ENCODE assay signal across 8 cellular contexts in genomic region chr9:78296208-78296892, GRCh38. TPM values are rescaled to one million over a fixed set of nuclear protein-coding genes. Genes with fewer than 3 reads are reported as not detected.
DNase-seq lines count a peak whose midpoint lies in the region; ATAC-seq and TF ChIP-seq lines count a peak whose summit lies in the region.

No MANE protein-coding gene starts in this region.

- TSS peak; percentile 89 for BruUV-seq in HCT116 (replicated peaks; lab: Mats Ljungman, UMichigan)
- no TSS peak for BruUV-seq in Panc1 (replicated peaks; lab: Mats Ljungman, UMichigan)

- peaks cover 17 to 21% of the 10 kb centered on the region in 2 experiments; a peak in 3 of 4 replicates for H3K4me1 ChIP-seq in HCT116 (ENCODE audit: control insufficient read depth in 1 of 2, insufficient read depth in 2 of 2, low read length in 2 of 2)
- H3K4me1 ChIP-seq in Panc1 (ENCODE audit: control insufficient read depth, insufficient read depth, low read length) = peaks cover 6% of the 10 kb centered on the region; the same call in 1 of the 2 replicates
- H3K4me1 ChIP-seq in breast epithelium = peaks cover 4 to 6% of the 10 kb centered on the region in 2 donors

- peaks cover 4 to 15% (median 5%) of the 10 kb centered on the region in 3 donors for H3K27me3 Mint-ChIP-seq in immature natural killer cell (ENCODE audit: low read depth in 3 of 3)

- in situ Hi-C loops in Panc1 (cut with HindIII; ENCODE audit: low pct_unique_long_range_greater_than_20kb, low sequenced_read_pairs) = no loop called here

- H3K9me3 Mint-ChIP-seq in immature natural killer cell = no peaks in the 10 kb centered on the region

- peak overlapping the region; percentile 85 to 93 (median 90) for H3K4me3 Mint-ChIP-seq in immature natural killer cell

- H3K27me3 ChIP-seq in HCT116 (ENCODE audit: insufficient read depth, low read length) (no peaks in the 10 kb centered on the region), Panc1 (ENCODE audit: control insufficient read depth, insufficient read depth, low read length) (no peaks in the 10 kb centered on the region), breast epithelium (peaks cover 0 to 8% of the 10 kb centered on the region in 2 donors)

- H3K36me3 Mint-ChIP-seq in immature natural killer cell = peaks cover 0 to 5% (median 0%) of the 10 kb centered on the region in 3 donors

- H3K4me3 ChIP-seq in AG09309 (ENCODE audit: control insufficient read depth, low read depth, low read length) (peak overlapping the region; percentile 46), HCT116 (replicated peaks in 1 of 2; ENCODE audit: low read depth in 1 of 2, low read length in 2 of 2) (peak overlapping the region; percentile 81 to 91), Panc1 (ENCODE audit: low read depth in 2 of 2, low read length in 2 of 2) (peak overlapping the region; percentile 76 to 77), breast epithelium (peak overlapping the region; percentile 37 to 75 (median 62)), skin epidermis (peak overlapping the region; percentile 48 to 70 (median 55))

- ATAC-seq in HCT116 = no peak
- ATAC-seq in Panc1 = 0 out of 2 replicates have a peak, but pooled peaks have one; percentile 23
- no peak for ATAC-seq in GM21390 (IDR thresholded peaks at IDR 0.05; ENCODE audit: unreplicated experiment)
- ATAC-seq in HG03460 (IDR thresholded peaks at IDR 0.05; ENCODE audit: unreplicated experiment) = no peak

- peaks cover 37% of the 10 kb centered on the region for H3K79me2 ChIP-seq in HCT116 (ENCODE audit: insufficient read depth, low read length)

- H3K4me2 ChIP-seq in HCT116 (ENCODE audit: low read length) = peak overlapping the region; percentile 93

- no peak overlapping the region for H2AFZ ChIP-seq in HCT116 (ENCODE audit: low read depth, low read length, poor library complexity, severe bottlenecking)

- RAD21 ChIA-PET in HCT116 (lab: Charles Lee; ENCODE audit: low non-redundant PET in 1 of 2, low total read pairs in 2 of 2, uncharacterized antibody in 2 of 2, unreplicated experiment in 2 of 2) = no interaction called here

- POLR2A ChIA-PET in HCT116 (lab: Charles Lee) = interaction anchor here (0.6 to 1.9 kb wide), 16 partner anchors 8 to 857 kb away, joined by 3 to 9 read pairs (median 4); no protein-coding TSS in a partner anchor
- POLR2A ChIA-PET in Panc1 (lab: Charles Lee) = interaction anchor here (0.6 to 0.7 kb wide), 3 partner anchors 10 to 434 kb away, joined by 3 to 8 read pairs (median 4); no protein-coding TSS in a partner anchor

- peaks cover 19 to 31% of the 10 kb centered on the region in 2 donors for H3K4me1 Mint-ChIP-seq in immature natural killer cell

- peak overlapping the region; percentile 85 for H3K27ac ChIP-seq in HCT116 (ENCODE audit: low read depth, low read length)
- peak overlapping the region; percentile 94 for H3K27ac ChIP-seq in Panc1 (ENCODE audit: low read length)
- peak overlapping the region; percentile 53 to 64 for H3K27ac ChIP-seq in breast epithelium
- peak overlapping the region in 16 of 21 experiments; percentile 41 to 83 (median 66) for H3K27ac ChIP-seq in skin epidermis

- H3K9me2 ChIP-seq in HCT116 (ENCODE audit: insufficient read depth) = no peaks in the 10 kb centered on the region

- DNase-seq in AG09309 (ENCODE audit: low read depth) = no peak
- no peak for DNase-seq in HCT116 (ENCODE audit: low read depth, low spot score)
- no peak for DNase-seq in Panc1 (ENCODE audit: low read depth, low spot score)
- DNase-seq in breast epithelium (ENCODE audit: low spot score in 2 of 2) = peak in 1 of 2 donors; percentile 34
- no peak for DNase-seq in immature natural killer cell

- TF ChIP-seq CTCF in AG09309 (IDR thresholded peaks at IDR 0.05; ENCODE audit: control insufficient read depth, insufficient read depth, low read depth, low read length, missing control alignments) = no peak
- TF ChIP-seq CTCF in HCT116 (IDR thresholded peaks at IDR 0.05 in 2 of 3, conservative IDR thresholded peaks at IDR 0.05 in 1 of 3; ENCODE audit: borderline replicate concordance in 1 of 3, insufficient read depth in 1 of 3, low read depth in 2 of 3, low read length in 2 of 3) = no peak
- TF ChIP-seq CTCF in Panc1 (IDR thresholded peaks at IDR 0.05) = no peak
- TF ChIP-seq CTCF in breast epithelium (IDR thresholded peaks at IDR 0.05) = no peak

- H4K20me1 ChIP-seq in HCT116 (ENCODE audit: insufficient read depth) = no peaks in the 10 kb centered on the region

- peak overlapping the region in 3 of 6 donors; percentile 37 to 75 (median 52) for H3K27ac Mint-ChIP-seq in immature natural killer cell

- CTCF ChIA-PET in HCT116 (lab: Charles Lee) = interaction anchor here (0.9 to 1.2 kb wide), 2 partner anchors 28 to 863 kb away, joined by 3 read pairs; no protein-coding TSS in a partner anchor
- CTCF ChIA-PET in Panc1 (lab: Charles Lee) = interaction anchor here (0.7 kb wide), 1 partner anchor 32 kb away, joined by 7 read pairs; no protein-coding TSS in a partner anchor

- no peak for TF ChIP-seq POLR2A in HCT116 (IDR thresholded peaks at IDR 0.05; ENCODE audit: borderline replicate concordance, extremely low read depth, insufficient read depth, insufficient read length)
- TF ChIP-seq POLR2A in breast epithelium (IDR thresholded peaks at IDR 0.05) = no peak

- H3K9ac ChIP-seq in HCT116 (ENCODE audit: low read length) = peak overlapping the region; percentile 88

- TF ChIP-seq RAD21 in HCT116 (IDR thresholded peaks at IDR 0.05; ENCODE audit: low read depth) = no peak

- H3K9me3 ChIP-seq in HCT116 (ENCODE audit: control insufficient read depth in 1 of 2, insufficient read depth in 1 of 2, low read depth in 1 of 2, low read length in 2 of 2) (no peaks in the 10 kb centered on the region), Panc1 (ENCODE audit: control insufficient read depth, insufficient read depth, low read depth, low read length) (no peaks in the 10 kb centered on the region), breast epithelium (no peaks in the 10 kb centered on the region)

- intact Hi-C loops in HCT116 (cut with micrococcal nuclease) = no loop called here
- intact Hi-C loops in Panc1 (cut with micrococcal nuclease; ENCODE audit: unreplicated experiment) = no loop called here
- intact Hi-C loops in breast epithelium (cut with DNase I; ENCODE audit: low total_unique reads) = no loop called here

- H3K36me3 ChIP-seq in HCT116 (ENCODE audit: control insufficient read depth in 1 of 2, insufficient read depth in 2 of 2, low read length in 2 of 2) (peaks cover 0 to 1% of the 10 kb centered on the region in 2 experiments; a peak in 2 of 4 replicates), Panc1 (ENCODE audit: control insufficient read depth, insufficient read depth, low read length) (peaks cover 10% of the 10 kb centered on the region), breast epithelium (no peaks in the 10 kb centered on the region)

TF ChIP-seq in HCT116, 20 proteins besides CTCF, POLR2A, EP300 and RAD21:
- no peak for TF ChIP-seq EZH2 (IDR thresholded peaks at IDR 0.05)
- TF ChIP-seq SP1 (IDR thresholded peaks at IDR 0.05; ENCODE audit: low read depth) = no peak
- TF ChIP-seq ZBTB33 (IDR thresholded peaks at IDR 0.05; ENCODE audit: extremely low read depth, insufficient replicate concordance, low read length) = no peak
- TF ChIP-seq MAX (IDR thresholded peaks at IDR 0.05) = no peak
- no peak for TF ChIP-seq SIN3A (IDR thresholded peaks at IDR 0.05; ENCODE audit: low read depth)
- TF ChIP-seq CEBPB (IDR thresholded peaks at IDR 0.05; ENCODE audit: low read depth) = no peak
- TF ChIP-seq SRF (IDR thresholded peaks at IDR 0.05; ENCODE audit: low read depth) = no peak
- TF ChIP-seq ZNF274 (IDR thresholded peaks at IDR 0.05; ENCODE audit: low read depth, low read length) = no peak
- TF ChIP-seq TCF7L2 (IDR thresholded peaks at IDR 0.05; ENCODE audit: borderline replicate concordance, extremely low read depth, insufficient read depth, insufficient read length) = peak; percentile 25
- 0 out of 2 replicates have a peak, but pooled peaks have one; percentile 23 for TF ChIP-seq EGR1 (IDR thresholded peaks at IDR 0.05; ENCODE audit: low read depth)
- no peak for TF ChIP-seq YY1 (IDR thresholded peaks at IDR 0.05; ENCODE audit: extremely low read depth, insufficient replicate concordance, low read depth, low read length)
TF ChIP-seq in HCT116: peak in this region for 2.

RNA-seq across cellular contexts. Expression of gene PSAT1, which starts 0.6 kb away (rescaled TPM):
- total RNA-seq in HCT116 (2021; ENCODE audit: unreplicated experiment) (226 TPM), Panc1 (2021; ENCODE audit: unreplicated experiment) (71.8 TPM), breast epithelium (1 to 10 TPM in 2 of 3 donors, under 1 TPM in 1; 0.48 to 7.6 (median 2.3) TPM)
- 181 and 208 TPM in 2 replicates for polyA plus RNA-seq in HCT116 (2012)
- polyA plus RNA-seq in Panc1 (2012; ENCODE audit: insufficient read length) = 130 TPM
- polyA plus RNA-seq in immature natural killer cell = 1 to 10 TPM; 2.4 to 7.2 (median 3.6) TPM
